8 cellular contexts compared by ENCODE assay signal in genomic region chr14:35826952-35827416, GRCh38.
DNase-seq lines count a peak whose midpoint lies in the region; ATAC-seq and TF ChIP-seq lines count a peak whose summit lies in the region.

No MANE protein-coding gene starts in this region.

- H3K27me3 ChIP-seq in ACC112 (ENCODE audit: insufficient read depth, low read length): no peaks in the 10 kb centered on the region
- no peaks in the 10 kb centered on the region for H3K27me3 ChIP-seq in HL-60 (ENCODE audit: insufficient read depth, poor library complexity, severe bottlenecking)
- no peaks in the 10 kb centered on the region for H3K27me3 ChIP-seq in muscle layer of colon (ENCODE audit: control insufficient read depth in 1 of 2, insufficient read depth in 2 of 2, low read length in 2 of 2)

- H3K9ac ChIP-seq in muscle layer of colon (ENCODE audit: low read length): peak overlapping the region; percentile 45

- ATAC-seq in HG03280 (IDR thresholded peaks at IDR 0.05; ENCODE audit: unreplicated experiment): no peak

- H3K27ac ChIP-seq in ACC112 (ENCODE audit: low read depth, low read length) (no peak overlapping the region), HL-60 (replicated peaks) (no peak overlapping the region; the same call in 1 of the 2 replicates), muscle layer of colon (ENCODE audit: low read depth, low read length) (peak overlapping the region; percentile 43)

- H3K79me2 ChIP-seq in ACC112 (ENCODE audit: control insufficient read depth, insufficient read depth, low read length, unreplicated experiment): peaks cover 8% of the 10 kb centered on the region

- DNase-seq in HL-60 (ENCODE audit: low read depth in 1 of 2, low spot score in 1 of 2) (no peak), cardiac fibroblast (ENCODE audit: low read depth in 2 of 2) (no peak), NCI-H2081 treated with DMSO at 0.1 percent for 48 hours (lab: John Stamatoyannopoulos, UW) (no peak), UCSD-AML1 (lab: John Stamatoyannopoulos, UW; ENCODE audit: unreplicated experiment) (no peak)
- no peak for DNase-seq in activated CD4-positive, CD25-positive, alpha-beta regulatory T cell (lab: John Stamatoyannopoulos, UW)

- H2AFZ ChIP-seq in ACC112 (ENCODE audit: low read length, unreplicated experiment): peak overlapping the region; percentile 82

- H3K4me3 ChIP-seq in ACC112 (ENCODE audit: low read depth, low read length): peak overlapping the region; percentile 93
- peak overlapping the region; percentile 98 for H3K4me3 ChIP-seq in HL-60 (replicated peaks; ENCODE audit: insufficient read depth, low read length)
- H3K4me3 ChIP-seq in cardiac fibroblast (replicated peaks in 1 of 2; ENCODE audit: low read depth in 2 of 2, low read length in 2 of 2): peak overlapping the region; percentile 75 to 81
- peak overlapping the region; percentile 92 to 99 for H3K4me3 ChIP-seq in muscle layer of colon (ENCODE audit: low read depth in 1 of 2, low read length in 2 of 2)

- H3K9me3 ChIP-seq in muscle layer of colon (ENCODE audit: low read length): no peaks in the 10 kb centered on the region

- H3K4me1 ChIP-seq in ACC112 (ENCODE audit: control insufficient read depth, insufficient read depth, low read length, unreplicated experiment) (peaks cover 13% of the 10 kb centered on the region), muscle layer of colon (ENCODE audit: insufficient read depth, low read length) (peaks cover 5% of the 10 kb centered on the region)

- TF ChIP-seq CTCF in HL-60 (IDR thresholded peaks at IDR 0.05; ENCODE audit: insufficient read depth, low read length) (no peak), cardiac fibroblast (IDR thresholded peaks at IDR 0.05; ENCODE audit: low read depth, low read length) (no peak)

- H3K36me3 ChIP-seq in ACC112 (ENCODE audit: insufficient read depth, low read length) (no peaks in the 10 kb centered on the region), muscle layer of colon (ENCODE audit: insufficient read depth, low read length) (no peaks in the 10 kb centered on the region)
